8 cellular contexts compared by ENCODE assay signal in the genomic region with DNA sequence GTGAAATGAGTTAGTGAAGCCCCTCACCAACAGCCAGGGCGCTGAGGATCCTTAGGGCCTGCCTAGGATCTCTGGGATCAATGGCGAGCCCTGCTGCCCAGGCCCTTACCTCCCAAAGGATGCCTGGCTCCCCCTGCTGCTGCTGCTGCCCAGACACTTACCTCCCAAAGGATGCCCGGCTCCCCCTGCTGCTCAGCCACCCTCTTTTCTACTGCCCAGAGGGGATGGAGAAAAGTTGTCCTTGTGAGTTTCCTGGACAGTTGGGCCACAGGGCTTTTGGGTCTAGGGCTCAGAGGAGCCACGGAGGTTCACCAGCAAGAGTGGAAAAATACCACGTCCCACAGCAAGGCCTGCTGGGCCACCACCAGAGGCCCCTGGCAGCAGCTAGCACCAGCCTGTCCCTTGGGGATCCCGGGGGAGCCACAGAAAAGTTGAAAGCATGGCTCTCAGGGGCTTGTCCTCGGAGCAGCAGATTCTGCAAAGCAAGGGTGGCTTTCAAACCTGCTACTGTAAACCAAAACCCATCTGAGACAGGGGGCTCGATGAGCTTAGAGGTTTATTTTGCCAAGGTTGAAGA. TPM values are rescaled to one million over a fixed set of nuclear protein-coding genes. Genes with fewer than 3 reads are reported as not detected.
DNase-seq lines count a peak whose midpoint lies in the region; ATAC-seq and TF ChIP-seq lines count a peak whose summit lies in the region.

No MANE protein-coding gene starts in this region.

- TF ChIP-seq POLR2A in ovary (IDR thresholded peaks at IDR 0.05) = no peak

- peak overlapping the region; percentile 43 to 68 for H3K27ac ChIP-seq in ovary

- H3K27me3 Mint-ChIP-seq in activated T-cell treated with anti-CD3 and anti-CD28 coated beads, Interleukin-2, amount 50 U/mL, for 24 hours = no peaks in the 10 kb centered on the region

- H3K4me1 Mint-ChIP-seq in activated T-cell treated with anti-CD3 and anti-CD28 coated beads, Interleukin-2, amount 50 U/mL, for 24 hours (ENCODE audit: low read depth) = peaks cover 45% of the 10 kb centered on the region

- TF ChIP-seq EP300 in ovary (IDR thresholded peaks at IDR 0.05) = no peak

- H3K27ac Mint-ChIP-seq in activated T-cell treated with anti-CD3 and anti-CD28 coated beads, Interleukin-2, amount 50 U/mL, for 24 hours = peak overlapping the region; percentile 88

- H3K36me3 Mint-ChIP-seq in activated T-cell treated with anti-CD3 and anti-CD28 coated beads, Interleukin-2, amount 50 U/mL, for 24 hours (ENCODE audit: low read depth) = peaks cover 98% of the 10 kb centered on the region

- TF ChIP-seq CTCF in GM12874 (IDR thresholded peaks at IDR 0.05; ENCODE audit: insufficient read depth, low read depth, low read length) (peak; percentile 64), ovary (IDR thresholded peaks at IDR 0.05) (peak in 1 of 3 donors; percentile 13)

- peak; percentile 80 for DNase-seq in AG08396 (ENCODE audit: low spot score)
- peak; percentile 26 for DNase-seq in NCI-H1105 treated with DMSO at 0.1 percent for 48 hours (lab: John Stamatoyannopoulos, UW)
- peak; percentile 42 for DNase-seq in activated T-cell treated with anti-CD3 and anti-CD28 coated beads, Interleukin-2, amount 50 U/mL, for 24 hours
- DNase-seq in fibroblast of the conjunctiva (ENCODE audit: low read depth) = peak; percentile 44
- DNase-seq in ovary = no peak

- H3K9me3 Mint-ChIP-seq in activated T-cell treated with anti-CD3 and anti-CD28 coated beads, Interleukin-2, amount 50 U/mL, for 24 hours = no peaks in the 10 kb centered on the region

- no peaks in the 10 kb centered on the region for H3K36me3 ChIP-seq in ovary

- H3K9me3 ChIP-seq in ovary = no peaks in the 10 kb centered on the region

- intact Hi-C loops in ovary (cut with DNase I) = loop anchor here in 2 of 4 donors (5.0 kb wide), 2 partner anchors 60 to 260 kb away; a partner anchor contains a TSS

- no peak for ATAC-seq in HG03354 (IDR thresholded peaks at IDR 0.05; ENCODE audit: poor library complexity, severe bottlenecking, unreplicated experiment)
- ATAC-seq in HG03280 (IDR thresholded peaks at IDR 0.05; ENCODE audit: unreplicated experiment) = no peak

- WGBS in ovary, 3 donors = 80 to 84% (median 82%) methylated on average over 8 of the region's 8 CpGs

- H3K27me3 ChIP-seq in ovary = no peaks in the 10 kb centered on the region

- H3K4me3 Mint-ChIP-seq in activated T-cell treated with anti-CD3 and anti-CD28 coated beads, Interleukin-2, amount 50 U/mL, for 24 hours = no peak overlapping the region

- H3K4me1 ChIP-seq in ovary (ENCODE audit: insufficient read depth) = peaks cover 16% of the 10 kb centered on the region

- H3K4me3 ChIP-seq in ovary = no peak overlapping the region

RNA-seq across cellular contexts. Expression of a gene that starts 59.4 kb away (rescaled TPM):
- 100 to 1,000 TPM in 3 of 7 donors, 10 to 100 TPM in 4; 32.5 to 141 (median 80.5) TPM for total RNA-seq in ovary
- polyA plus RNA-seq in ovary = 10 to 100 TPM; 37.6 to 81.1 TPM

Comparison
In these comparisons a context has a peak if more than half of its experiments do, and no peak if none do; other contexts are left out.
1. DNase-seq: peak in AG08396 (single experiment), NCI-H1105 treated with DMSO at 0.1 percent for 48 hours (single experiment), activated T-cell treated with anti-CD3 and anti-CD28 coated beads, Interleukin-2, amount 50 U/mL, for 24 hours (single experiment) and fibroblast of the conjunctiva (single experiment); none in ovary (0 of 5).